In genomic region chr1:116020668-116021272, GRCh38 we compare ENCODE assay signal across 8 cellular contexts. TPM values are rescaled to one million over a fixed set of nuclear protein-coding genes. Genes with fewer than 3 reads are reported as not detected.
DNase-seq lines count a peak whose midpoint lies in the region; ATAC-seq, FAIRE-seq and TF ChIP-seq lines count a peak whose summit lies in the region.

No MANE protein-coding gene starts in this region.

- H3K27ac Mint-ChIP-seq in activated T-helper 2 cell treated with anti-CD3 and anti-CD28 coated beads, Interferon-gamma antibody, Interleukin-2, Interleukin-4, amounts not matched to agents 10 μg/mL and 5 μg/mL and 100 μg/mL, durations not matched to agents 14 hours and 24 hours and 36 hours: no peak overlapping the region

- H3K9me3 ChIP-seq in OCI-LY3 (ENCODE audit: insufficient read depth, low read length): no peaks in the 10 kb centered on the region

- H3K9me3 Mint-ChIP-seq in activated T-helper 2 cell treated with anti-CD3 and anti-CD28 coated beads, Interferon-gamma antibody, Interleukin-2, Interleukin-4, amounts not matched to agents 10 μg/mL and 5 μg/mL and 100 μg/mL, durations not matched to agents 14 hours and 24 hours and 36 hours: no peaks in the 10 kb centered on the region

- peaks cover 4% of the 10 kb centered on the region for H3K4me1 ChIP-seq in OCI-LY3 (ENCODE audit: low read length)

- no peak overlapping the region for H2AFZ ChIP-seq in OCI-LY3 (ENCODE audit: low read depth, low read length)

- H3K4me3 ChIP-seq in HL-60 (replicated peaks; ENCODE audit: insufficient read depth, low read length) (no peak overlapping the region), OCI-LY3 (ENCODE audit: low read length) (no peak overlapping the region)

- no peak for FAIRE-seq in D721Med (lab: Jason Lieb, UNC)

- H3K79me2 ChIP-seq in OCI-LY3 (ENCODE audit: low read length): no peaks in the 10 kb centered on the region

- H3K36me3 ChIP-seq in OCI-LY3 (replicated peaks; ENCODE audit: low read depth, low read length): no peaks in the 10 kb centered on the region

- peaks cover 16% of the 10 kb centered on the region for H3K27me3 Mint-ChIP-seq in activated T-helper 2 cell treated with anti-CD3 and anti-CD28 coated beads, Interferon-gamma antibody, Interleukin-2, Interleukin-4, amounts not matched to agents 10 μg/mL and 5 μg/mL and 100 μg/mL, durations not matched to agents 14 hours and 24 hours and 36 hours (ENCODE audit: low read depth)

- H3K4me2 ChIP-seq in OCI-LY3 (ENCODE audit: low read length): no peak overlapping the region

- no peaks in the 10 kb centered on the region for H4K20me1 ChIP-seq in OCI-LY3 (ENCODE audit: insufficient read depth, low read length)

- no peak overlapping the region for H3K4me3 Mint-ChIP-seq in activated T-helper 2 cell treated with anti-CD3 and anti-CD28 coated beads, Interferon-gamma antibody, Interleukin-2, Interleukin-4, amounts not matched to agents 10 μg/mL and 5 μg/mL and 100 μg/mL, durations not matched to agents 14 hours and 24 hours and 36 hours (ENCODE audit: low read depth)

- H3K4me1 Mint-ChIP-seq in activated T-helper 2 cell treated with anti-CD3 and anti-CD28 coated beads, Interferon-gamma antibody, Interleukin-2, Interleukin-4, amounts not matched to agents 10 μg/mL and 5 μg/mL and 100 μg/mL, durations not matched to agents 14 hours and 24 hours and 36 hours (ENCODE audit: low read depth): no peaks in the 10 kb centered on the region

- ATAC-seq in GM19452 (IDR thresholded peaks at IDR 0.05; ENCODE audit: unreplicated experiment): peak; percentile 76

- DNase-seq in D721Med (ENCODE audit: insufficient read length, low spot score) (peak; percentile 19), HL-60 (ENCODE audit: low read depth in 1 of 2, low spot score in 1 of 2) (peak; percentile 36 to 49), glomerular endothelial cell (ENCODE audit: extremely low read depth, low read depth, low spot score) (peak; percentile 18), posterior cingulate gyrus (peak in 8 of 10 donors; percentile 21 to 94 (median 64)), NCI-H128 (lab: John Stamatoyannopoulos, UW; ENCODE audit: unreplicated experiment) (no peak)
- peak; percentile 17 for DNase-seq in activated T-helper 2 cell treated with anti-CD3 and anti-CD28 coated beads, Interferon-gamma antibody, Interleukin-2, Interleukin-4, amounts not matched to agents 10 μg/mL and 5 μg/mL and 100 μg/mL, durations not matched to agents 14 hours and 24 hours and 36 hours (ENCODE audit: low spot score)

- intact Hi-C loops in activated T-helper 2 cell treated with anti-CD3 and anti-CD28 coated beads, Interferon-gamma antibody, Interleukin-2, Interleukin-4, amounts not matched to agents 10 μg/mL and 5 μg/mL and 100 μg/mL, durations not matched to agents 14 hours and 24 hours and 36 hours (cut with micrococcal nuclease): no loop called here
- intact Hi-C loops in posterior cingulate gyrus (cut with DNase I): no loop called here

- no peaks in the 10 kb centered on the region for H3K27me3 ChIP-seq in HL-60 (ENCODE audit: insufficient read depth, poor library complexity, severe bottlenecking)
- no peaks in the 10 kb centered on the region for H3K27me3 ChIP-seq in OCI-LY3 (ENCODE audit: low read depth, low read length)

- TF ChIP-seq CTCF in D721Med (IDR thresholded peaks at IDR 0.05; ENCODE audit: insufficient read depth, missing control alignments) (peak; percentile 68), HL-60 (IDR thresholded peaks at IDR 0.05; ENCODE audit: insufficient read depth, low read length) (peak; percentile 36), OCI-LY3 (IDR thresholded peaks at IDR 0.05; ENCODE audit: low read depth, low read length) (peak; percentile 64)

- no peak overlapping the region for H3K9ac ChIP-seq in OCI-LY3 (ENCODE audit: low read length)

- no peaks in the 10 kb centered on the region for H3K36me3 Mint-ChIP-seq in activated T-helper 2 cell treated with anti-CD3 and anti-CD28 coated beads, Interferon-gamma antibody, Interleukin-2, Interleukin-4, amounts not matched to agents 10 μg/mL and 5 μg/mL and 100 μg/mL, durations not matched to agents 14 hours and 24 hours and 36 hours (ENCODE audit: low read depth)

- H3K27ac ChIP-seq in HL-60 (replicated peaks) (no peak overlapping the region), OCI-LY3 (ENCODE audit: low read length) (no peak overlapping the region)

RNA-seq across cellular contexts. Expression of gene SLC22A15, which starts 44.5 kb away (rescaled TPM):
- 0.18 and 0.52 TPM in 2 replicates for total RNA-seq in activated T-helper 2 cell treated with anti-CD3 and anti-CD28 coated beads, Interferon-gamma antibody, Interleukin-2, Interleukin-4, amounts not matched to agents 10 μg/mL and 5 μg/mL and 100 μg/mL, durations not matched to agents 14 hours and 24 hours and 36 hours
- under 0.01 and 0.10 TPM in 2 replicates for total RNA-seq in glomerular endothelial cell
